ENCODE assay signal across 10 cellular contexts in the genomic region with DNA sequence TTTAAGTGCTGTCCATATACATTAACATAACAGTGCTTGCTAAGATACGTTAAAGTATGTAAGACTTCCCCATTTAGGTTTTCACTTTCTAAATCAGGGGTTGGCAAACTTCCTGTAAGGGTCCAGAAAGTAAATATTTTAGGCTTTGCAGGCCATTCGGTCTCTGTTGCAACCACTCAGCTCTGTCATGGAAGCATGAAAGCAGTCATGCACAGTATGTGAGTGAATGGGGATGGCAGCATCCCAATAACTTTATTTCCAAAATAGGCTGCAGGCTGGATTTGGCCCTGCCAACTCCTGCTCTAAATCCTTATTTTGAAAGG. TPM values are rescaled to one million over a fixed set of nuclear protein-coding genes. Genes with fewer than 3 reads are reported as not detected.
DNase-seq lines count a peak whose midpoint lies in the region; ATAC-seq and TF ChIP-seq lines count a peak whose summit lies in the region.
"Had no signal": no experiment of that assay in that cellular context is flagged by ENCODE, and none has a peak within 500 bp of the region (broad histone marks: within the 10 kb centered on the region; RNA-seq: fewer than 3 reads in every experiment).

No MANE protein-coding gene starts in this region.

- peaks cover 3 to 14% of the 10 kb centered on the region in 2 experiments for H3K36me3 ChIP-seq in mesenchymal stem cell (ENCODE audit: control insufficient read depth in 1 of 2, insufficient read depth in 2 of 2, low read depth in 1 of 2, low read length in 2 of 2)
- no peaks in the 10 kb centered on the region for H3K36me3 ChIP-seq in psoas muscle (ENCODE audit: insufficient read depth in 1 of 2, low read depth in 1 of 2)
- no peaks in the 10 kb centered on the region for H3K36me3 ChIP-seq in spleen
- no peaks in the 10 kb centered on the region for H3K36me3 ChIP-seq in brain microvascular endothelial cell (replicated peaks)

- H3K4me1 ChIP-seq in mesenchymal stem cell (ENCODE audit: control insufficient read depth, insufficient read depth, low read depth, low read length) (no peaks in the 10 kb centered on the region), psoas muscle (no peaks in the 10 kb centered on the region), spleen (peaks cover 0 to 25% (median 15%) of the 10 kb centered on the region in 6 donors)

- TF ChIP-seq POLR2A in spleen (IDR thresholded peaks at IDR 0.05), result no peak

- H3K27ac ChIP-seq in mesenchymal stem cell (ENCODE audit: low read length, poor library complexity, severe bottlenecking) (no peak overlapping the region), psoas muscle (no peak overlapping the region), spleen (peak overlapping the region in 4 of 8 donors; percentile 30 to 61 (median 46)), brain microvascular endothelial cell (no peak overlapping the region)

- H4K8ac ChIP-seq in mesenchymal stem cell (ENCODE audit: low read length), result no peak overlapping the region

- intact Hi-C loops in psoas muscle (cut with DNase I), result no loop called here
- intact Hi-C loops in spleen (cut with DNase I; ENCODE audit: low total_unique reads), result no loop called here

- H3K4me3 ChIP-seq in mesenchymal stem cell (ENCODE audit: insufficient read depth in 1 of 2, low read depth in 1 of 2, low read length in 2 of 2) (no peak overlapping the region), psoas muscle (no peak overlapping the region), spleen (peak overlapping the region in 1 of 8 donors; percentile 10), brain microvascular endothelial cell (ENCODE audit: low read depth, low read length) (no peak overlapping the region)

- H2BK15ac ChIP-seq in mesenchymal stem cell (ENCODE audit: low read depth, poor library complexity, severe bottlenecking), result no peak overlapping the region

- 44% methylated on average over 2 of the region's 2 CpGs for WGBS in mesenchymal stem cell
- WGBS in psoas muscle, 3 donors, result 54 to 67% (median 59%) methylated on average over 2 of the region's 2 CpGs
- WGBS in spleen, 5 donors, result 18 to 33% (median 20%) methylated on average over 2 of the region's 2 CpGs

- no peak overlapping the region for H2AK5ac ChIP-seq in mesenchymal stem cell (ENCODE audit: low read length, severe bottlenecking)

- no peak overlapping the region for H3K23ac ChIP-seq in mesenchymal stem cell (ENCODE audit: low read length in 2 of 2)

- H3K79me1 ChIP-seq in mesenchymal stem cell (replicated peaks; ENCODE audit: low read length, poor library complexity, severe bottlenecking), result no peaks in the 10 kb centered on the region

- ATAC-seq in GM18520 (IDR thresholded peaks at IDR 0.05; ENCODE audit: unreplicated experiment) (peak; percentile 62), HG02623 (IDR thresholded peaks at IDR 0.05; ENCODE audit: unreplicated experiment) (peak; percentile 91), psoas muscle (no peak)

- H3K9ac ChIP-seq in mesenchymal stem cell (ENCODE audit: low read length), result no peak overlapping the region

- H3K4ac ChIP-seq in mesenchymal stem cell (ENCODE audit: low read depth in 1 of 2, low read length in 2 of 2), result no peak overlapping the region

- H3K27me3 ChIP-seq in mesenchymal stem cell (ENCODE audit: control insufficient read depth in 1 of 2, insufficient read depth in 1 of 2, low read length in 2 of 2), result no peaks in the 10 kb centered on the region
- no peaks in the 10 kb centered on the region for H3K27me3 ChIP-seq in psoas muscle (ENCODE audit: insufficient read depth in 3 of 3, low read length in 2 of 3)
- no peaks in the 10 kb centered on the region for H3K27me3 ChIP-seq in spleen (replicated peaks in 1 of 7)
- no peaks in the 10 kb centered on the region for H3K27me3 ChIP-seq in brain microvascular endothelial cell (replicated peaks)

- no peak overlapping the region for H3K14ac ChIP-seq in mesenchymal stem cell (ENCODE audit: low read length in 2 of 2)

- DNase-seq in KG1 (lab: John Stamatoyannopoulos, UW) (peak; percentile 54), mesenchymal stem cell (peak; percentile 23), psoas muscle (no peak), spleen (no peak), brain microvascular endothelial cell (no peak), ecto neural progenitor cell (ENCODE audit: low spot score) (no peak)
- DNase-seq: effector memory CD4-positive, alpha-beta T cell; NCI-H187 treated with DMSO at 0.1 percent for 48 hours had no signal

- H2BK120ac ChIP-seq in mesenchymal stem cell (ENCODE audit: low read depth, low read length), result no peak overlapping the region

- TF ChIP-seq CTCF in psoas muscle (IDR thresholded peaks at IDR 0.05), result no peak
- no peak for TF ChIP-seq CTCF in spleen (IDR thresholded peaks at IDR 0.05 in 8 of 11, conservative IDR thresholded peaks at IDR 0.05 in 3 of 11)
- no peak for TF ChIP-seq CTCF in brain microvascular endothelial cell (IDR thresholded peaks at IDR 0.05; ENCODE audit: low read depth, low read length, missing control alignments)

- H2AFZ ChIP-seq in mesenchymal stem cell (ENCODE audit: low read depth, low read length), result no peak overlapping the region

- H3K9me3 ChIP-seq in mesenchymal stem cell (ENCODE audit: control insufficient read depth, low read length) (no peaks in the 10 kb centered on the region), psoas muscle (no peaks in the 10 kb centered on the region), spleen (peaks cover 0 to 5% (median under 1%) of the 10 kb centered on the region in 8 donors)

- in situ Hi-C loops in brain microvascular endothelial cell (cut with HindIII; ENCODE audit: low pct_ligation_motif_present, low sequenced_read_pairs), result no loop called here

- no peak overlapping the region for H3K18ac ChIP-seq in mesenchymal stem cell (ENCODE audit: low read depth in 1 of 2, low read length in 2 of 2)

- no peak overlapping the region for H2BK12ac ChIP-seq in mesenchymal stem cell (ENCODE audit: low read length in 2 of 2)

- H4K91ac ChIP-seq in mesenchymal stem cell (ENCODE audit: low read length), result no peak overlapping the region

- H2BK5ac ChIP-seq in mesenchymal stem cell (ENCODE audit: low read depth, low read length, poor library complexity, severe bottlenecking), result no peak overlapping the region

- no peak overlapping the region for H3K4me2 ChIP-seq in mesenchymal stem cell (ENCODE audit: low read length, poor library complexity, severe bottlenecking)

RNA-seq across cellular contexts. Expression of a gene that starts 29.1 kb away (rescaled TPM):
- polyA plus RNA-seq in mesenchymal stem cell (2013, experiment 1 of 2), result 0.03 TPM
- polyA plus RNA-seq in mesenchymal stem cell (2013, experiment 2 of 2), result not detected
- under 1 TPM; 0.29 to 0.43 (median 0.33) TPM for total RNA-seq in psoas muscle
- polyA plus RNA-seq in psoas muscle, result under 1 TPM; 0.17 to 0.34 (median 0.22) TPM
- total RNA-seq in spleen, result 10 to 100 TPM; 32.3 to 41.2 (median 35.8) TPM
- polyA plus RNA-seq in spleen, result 10 to 100 TPM in 1 of 3 donors, 1 to 10 TPM in 2; 7.6 to 11.0 (median 8.6) TPM

Comparison
In these comparisons a context has a peak if more than half of its experiments do, and no peak if none do; other contexts are left out.
1. ATAC-seq: peak in GM18520 (single experiment) and HG02623 (single experiment); none in psoas muscle (0 of 4).
2. DNase-seq: peak in KG1 (single experiment) and mesenchymal stem cell (single experiment); none in psoas muscle (0 of 2), spleen (single experiment), brain microvascular endothelial cell (single experiment) and ecto neural progenitor cell (single experiment).
3. RNA of a gene that starts 29.1 kb away (total RNA-seq): 32.3 to 41.2 TPM in spleen; 0.29 to 0.43 TPM in psoas muscle; every median in the first group is over 10 times any median in the second.